In the genomic region with DNA sequence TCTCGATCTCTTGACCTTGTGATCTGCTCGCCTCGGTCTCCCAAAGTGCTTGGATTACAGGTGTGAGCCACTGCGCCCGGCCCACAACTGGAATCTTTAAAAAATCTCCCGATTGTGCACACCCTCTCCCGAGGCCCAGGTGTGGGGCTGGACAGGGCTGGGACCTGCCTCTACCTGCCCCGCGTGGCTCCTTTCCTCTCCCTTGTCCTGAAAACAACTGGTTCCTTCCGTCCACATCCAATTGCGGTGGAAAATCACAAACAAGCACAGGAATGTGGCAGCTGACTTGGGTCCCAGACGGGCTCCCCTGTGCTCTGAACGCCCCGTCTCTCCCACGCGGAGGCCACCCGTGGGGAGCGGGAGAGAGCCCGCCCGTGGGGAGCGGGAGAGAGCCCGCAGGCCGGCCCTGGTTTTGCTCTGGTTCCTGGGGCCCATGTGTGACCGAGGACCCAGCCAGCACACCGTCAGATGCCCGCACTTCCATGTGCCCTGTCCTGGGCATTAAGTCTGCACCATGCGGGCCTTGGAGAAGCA, we compare ENCODE assay signal across 13 cellular contexts. TPM values are rescaled to one million over a fixed set of nuclear protein-coding genes. Genes with fewer than 3 reads are reported as not detected.
DNase-seq lines count a peak whose midpoint lies in the region; TF ChIP-seq lines count a peak whose summit lies in the region.
"Had no signal": no experiment of that assay in that cellular context is flagged by ENCODE, and none has a peak within 500 bp of the region (broad histone marks: within the 10 kb centered on the region; RNA-seq: fewer than 3 reads in every experiment).

No MANE protein-coding gene starts in this region.

- H3K27ac ChIP-seq in H9 (ENCODE audit: insufficient read length, low read depth, low read length) = no peak overlapping the region
- peak overlapping the region; percentile 79 to 96 for H3K27ac ChIP-seq in coronary artery
- H3K27ac ChIP-seq in stomach = peak overlapping the region; percentile 58 to 91 (median 89)
- H3K27ac ChIP-seq in WERI-Rb-1 = no peak overlapping the region

- H2BK12ac ChIP-seq in H9 (ENCODE audit: insufficient read length, low read depth, low read length) = no peak overlapping the region

- no peak overlapping the region for H2BK5ac ChIP-seq in H9 (ENCODE audit: insufficient read length, low read length)

- no peak overlapping the region for H3T11ph ChIP-seq in H9 (ENCODE audit: low read length)

- H3K27me3 Mint-ChIP-seq in H9 (ENCODE audit: low read depth) = no peaks in the 10 kb centered on the region
- H3K27me3 Mint-ChIP-seq in mesothelial cell of epicardium (ENCODE audit: low read depth) = no peaks in the 10 kb centered on the region

- H3K23me2 ChIP-seq in H9 (ENCODE audit: insufficient read length, low read depth, low read length, poor library complexity, severe bottlenecking) = no peaks in the 10 kb centered on the region

- no peak for TF ChIP-seq POLR2A in stomach (IDR thresholded peaks at IDR 0.05)

- intact Hi-C loops in stomach (cut with DNase I; ENCODE audit: low total_unique reads) = no loop called here

- no peak overlapping the region for H2AFZ ChIP-seq in H9 (ENCODE audit: low read length)

- no peak overlapping the region for H3K18ac ChIP-seq in H9 (ENCODE audit: insufficient read length, low read depth, low read length)

- H4K91ac ChIP-seq in H9 (ENCODE audit: insufficient read length, low read depth, low read length) = no peak overlapping the region

- H3K4me1 Mint-ChIP-seq in H9 (no peaks in the 10 kb centered on the region; a peak in 1 of 4 replicates), mesothelial cell of epicardium (peaks cover 59% of the 10 kb centered on the region)

- no peaks in the 10 kb centered on the region for H3K79me2 ChIP-seq in H9 (ENCODE audit: insufficient read depth, low read length)

- no peak for TF ChIP-seq CTCF in H9 (conservative IDR thresholded peaks at IDR 0.05)
- TF ChIP-seq CTCF in coronary artery (IDR thresholded peaks at IDR 0.05) = no peak
- no peak for TF ChIP-seq CTCF in mesothelial cell of epicardium (IDR thresholded peaks at IDR 0.05; ENCODE audit: unreplicated experiment)
- TF ChIP-seq CTCF in stomach (IDR thresholded peaks at IDR 0.05) = no peak
- TF ChIP-seq CTCF in WERI-Rb-1 (IDR thresholded peaks at IDR 0.05; ENCODE audit: low read depth, low read length) = no peak

- H4K8ac ChIP-seq in H9 (replicated peaks; ENCODE audit: insufficient read length, low read depth, low read length) = no peak overlapping the region

- H3K36me3 ChIP-seq in stomach (peaks cover 0 to 13% (median under 1%) of the 10 kb centered on the region in 4 donors), WERI-Rb-1 (no peaks in the 10 kb centered on the region; the same call in 1 of the 2 replicates)

- no peaks in the 10 kb centered on the region for H4K20me1 ChIP-seq in H9 (ENCODE audit: control insufficient read depth, insufficient read depth, insufficient read length)

- no peak overlapping the region for H2BK15ac ChIP-seq in H9 (ENCODE audit: low read depth, low read length)

- H2BK120ac ChIP-seq in H9 (ENCODE audit: low read depth, low read length, poor library complexity, severe bottlenecking) = no peak overlapping the region

- no peak overlapping the region for H3K23ac ChIP-seq in H9 (ENCODE audit: insufficient read length, low read depth, low read length)

- H3K4me3 Mint-ChIP-seq in H9 (no peak overlapping the region), mesothelial cell of epicardium (no peak overlapping the region)

- H3K9me3 Mint-ChIP-seq in H9 (no peaks in the 10 kb centered on the region), mesothelial cell of epicardium (no peaks in the 10 kb centered on the region)

- H3K4me1 ChIP-seq in H9 (ENCODE audit: insufficient read depth, low read length) (no peaks in the 10 kb centered on the region), stomach (peaks cover 17 to 58% (median 40%) of the 10 kb centered on the region in 4 donors)

- H3K36me3 Mint-ChIP-seq in H9 (ENCODE audit: insufficient read depth in 1 of 3, low read depth in 3 of 3) (no peaks in the 10 kb centered on the region), mesothelial cell of epicardium (no peaks in the 10 kb centered on the region)

- no peak overlapping the region for H3K56ac ChIP-seq in H9 (ENCODE audit: insufficient read length, low read depth, low read length)

- H2BK20ac ChIP-seq in H9 (ENCODE audit: low read depth, low read length, poor library complexity, severe bottlenecking) = no peak overlapping the region

- no peak overlapping the region for H2AK5ac ChIP-seq in H9 (ENCODE audit: insufficient read length, low read length)

- H3K27ac Mint-ChIP-seq in H9 (peak overlapping the region in 2 of 3 experiments; percentile 7 to 69; a peak in 1 of 7 replicates), mesothelial cell of epicardium (peak overlapping the region; percentile 95)

- no peak overlapping the region for H3K14ac ChIP-seq in H9 (ENCODE audit: insufficient read depth, low read length)

- H3K79me1 ChIP-seq in H9 (ENCODE audit: insufficient read depth, low read depth, low read length, poor library complexity, severe bottlenecking) = no peaks in the 10 kb centered on the region

- DNase-seq in H9 = no peak
- DNase-seq in coronary artery (ENCODE audit: low spot score) = no peak
- no peak for DNase-seq in mesothelial cell of epicardium (ENCODE audit: low spot score in 2 of 2, unreplicated experiment in 2 of 2)
- DNase-seq in stomach = no peak
- DNase-seq in WERI-Rb-1 = no peak
- DNase-seq in AG08395 (ENCODE audit: low spot score) = no peak
- DNase-seq in HCEC 1CT = no peak
- DNase-seq: anterior cingulate cortex, hypothalamus, NCI-H1436, NCI-H69, SHP77 had no signal

- H3K9me3 ChIP-seq in H9 (ENCODE audit: control insufficient read depth, low read depth, low read length) = no peaks in the 10 kb centered on the region
- no peaks in the 10 kb centered on the region for H3K9me3 ChIP-seq in stomach
- H3K9me3 ChIP-seq in WERI-Rb-1 (ENCODE audit: severe bottlenecking) = no peaks in the 10 kb centered on the region

- H3K27me3 ChIP-seq in H9 (ENCODE audit: insufficient read depth, low read length) (no peaks in the 10 kb centered on the region; the same call in 1 of the 2 replicates), stomach (no peaks in the 10 kb centered on the region), WERI-Rb-1 (ENCODE audit: insufficient read depth, low read depth, severe bottlenecking) (no peaks in the 10 kb centered on the region)

- no peak overlapping the region for H3K9ac ChIP-seq in H9 (ENCODE audit: extremely low read depth, insufficient read length, low read length)

- H3K4me2 ChIP-seq in H9 (ENCODE audit: insufficient read depth, insufficient read length, low read length) = no peak overlapping the region

- no peak overlapping the region for H3K4ac ChIP-seq in H9 (ENCODE audit: low read depth, low read length)

- H3K4me3 ChIP-seq in coronary artery = no peak overlapping the region
- H3K4me3 ChIP-seq in stomach = no peak overlapping the region
- H3K4me3 ChIP-seq in WERI-Rb-1 (ENCODE audit: low read depth, low read length) = no peak overlapping the region

- WGBS in H9 (ENCODE audit: extremely low coverage, insufficient read length, low lambda C conversion rate) = no CpG with 5 or more reads among the region's 27 CpGs
- WGBS in stomach, 5 donors = 85 to 92% (median 86%) methylated on average over 27 of the region's 27 CpGs

- TF ChIP-seq EP300 in stomach (IDR thresholded peaks at IDR 0.05) = no peak

- no peak overlapping the region for H4K5ac ChIP-seq in H9 (ENCODE audit: insufficient read length, low read depth, low read length)

RNA-seq across cellular contexts. Expression of a gene that starts 3.0 kb away (rescaled TPM):
- total RNA-seq in H9 (2021) = not detected in 2 replicates
- 6.6 to 7.7 TPM (median 6.9 TPM) in 3 replicates for total RNA-seq in mesothelial cell of epicardium
- 10 to 100 TPM in 3 of 5 donors, 1 to 10 TPM in 2; 2.7 to 45.8 (median 15.2) TPM for total RNA-seq in stomach
- polyA plus RNA-seq in stomach = 10 to 100 TPM; 10.2 to 20.5 (median 19.9) TPM

RNA-seq across cellular contexts. Expression of a gene that starts 37.3 kb away (rescaled TPM):
- 93.4 and 98.9 TPM in 2 replicates for total RNA-seq in H9 (2021)
- total RNA-seq in mesothelial cell of epicardium = 66.7 to 70.2 TPM (median 69.8 TPM) in 3 replicates
- total RNA-seq in stomach = 100 to 1,000 TPM in 2 of 5 donors, 10 to 100 TPM in 3; 23.5 to 107 (median 29.8) TPM
- polyA plus RNA-seq in stomach = 10 to 100 TPM; 12.4 to 53.6 (median 34.4) TPM

RNA-seq across cellular contexts. Expression of a gene that starts 41.7 kb away (rescaled TPM):
- total RNA-seq in H9 (2021) = 0.20 TPM in 1 of 2 replicates, not detected in the other
- not detected in 3 replicates for total RNA-seq in mesothelial cell of epicardium
- not detected for total RNA-seq in stomach
- not detected for polyA plus RNA-seq in stomach
- total RNA-seq: mononuclear cell had no signal

RNA-seq across cellular contexts. Expression of a gene that starts 55.6 kb away (rescaled TPM):
- total RNA-seq in H9 (2021) (70.0 and 75.3 TPM in 2 replicates), mesothelial cell of epicardium (94.5 to 96.1 TPM (median 94.6 TPM) in 3 replicates), stomach (100 to 1,000 TPM in 2 of 5 donors, 10 to 100 TPM in 3; 47.2 to 489 (median 69.1) TPM)
- polyA plus RNA-seq in stomach = 10 to 100 TPM in 2 of 3 donors, 1 to 10 TPM in 1; 8.7 to 36.5 (median 27.3) TPM

Comparison
In these comparisons a context has a peak if more than half of its experiments do, and no peak if none do; other contexts are left out.
1. H3K27ac ChIP-seq: peak in coronary artery (2 of 2) and stomach (5 of 5); none in H9 (single experiment) and WERI-Rb-1 (single experiment).